14 cellular contexts compared by ENCODE assay signal in the genomic region with DNA sequence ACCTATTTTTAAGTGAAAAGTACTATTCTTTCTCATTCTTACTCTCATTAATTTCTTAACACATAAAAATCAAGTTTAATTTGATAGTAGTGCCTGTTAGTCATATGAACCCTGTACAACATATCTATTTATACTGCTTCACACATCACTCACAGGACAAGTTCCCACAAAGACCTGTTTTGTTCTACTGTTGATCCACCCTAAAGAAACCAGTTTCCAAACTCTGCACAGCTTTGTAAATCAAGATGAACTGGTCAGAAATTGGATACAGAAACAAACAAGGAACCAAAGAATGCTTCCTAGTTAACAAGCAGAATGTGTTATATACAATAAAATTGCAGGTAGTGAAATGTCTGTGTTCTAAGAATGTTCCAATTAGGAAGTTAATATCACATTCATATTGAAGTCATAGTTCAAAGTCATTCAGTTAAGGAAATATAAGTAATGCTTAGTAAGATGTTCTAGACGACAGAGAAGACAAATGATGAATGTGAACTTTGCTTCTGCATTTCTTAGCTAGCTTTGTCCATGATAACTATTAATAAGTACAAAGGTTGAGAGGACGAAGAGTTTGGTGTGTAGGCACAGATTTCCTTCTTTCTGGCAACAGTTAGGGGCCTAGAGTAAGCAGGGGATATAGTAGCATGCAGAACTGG. TPM values are rescaled to one million over a fixed set of nuclear protein-coding genes. Genes with fewer than 3 reads are reported as not detected.
DNase-seq lines count a peak whose midpoint lies in the region; ATAC-seq, FAIRE-seq and TF ChIP-seq lines count a peak whose summit lies in the region.
"Had no signal": no experiment of that assay in that cellular context is flagged by ENCODE, and none has a peak within 500 bp of the region (broad histone marks: within the 10 kb centered on the region; RNA-seq: fewer than 3 reads in every experiment).

No MANE protein-coding gene starts in this region.

- BruUV-seq in mammary epithelial cell (replicated peaks; lab: Mats Ljungman, UMichigan) = no TSS peak

- H3K27me3 ChIP-seq in HUES48 (ENCODE audit: control insufficient read depth, insufficient read depth, low read length) (no peaks in the 10 kb centered on the region), mammary epithelial cell (ENCODE audit: insufficient read depth, low read length) (no peaks in the 10 kb centered on the region)
- H3K27me3 ChIP-seq: neutrophil had no signal

- ATAC-seq in GM21737 (IDR thresholded peaks at IDR 0.05; ENCODE audit: unreplicated experiment) = no peak
- ATAC-seq: activated T-cell treated with anti-CD3 and anti-CD28 coated beads, Interleukin-2, amount 50 U/mL, for 72 hours; lower lobe of right lung had no signal

- H3K79me2 ChIP-seq in mammary epithelial cell (ENCODE audit: insufficient read depth, low read length) = peaks cover 49% of the 10 kb centered on the region

- no peak for TF ChIP-seq CTCF in mammary epithelial cell (conservative IDR thresholded peaks at IDR 0.05 in 1 of 2, IDR thresholded peaks at IDR 0.05 in 1 of 2; ENCODE audit: extremely low read depth in 1 of 2, insufficient read depth in 1 of 2, low read depth in 1 of 2, low read length in 2 of 2)

- no peak for FAIRE-seq in GM12891 (lab: Jason Lieb, UNC)

- H3K4me1 ChIP-seq in HUES48 (ENCODE audit: control insufficient read depth, insufficient read depth, low read length) = peaks cover 35% of the 10 kb centered on the region
- H3K4me1 ChIP-seq in mammary epithelial cell (ENCODE audit: insufficient read depth, low read length) = peaks cover 13% of the 10 kb centered on the region
- H3K4me1 ChIP-seq: lower lobe of right lung had no signal

- in situ Hi-C loops in mammary epithelial cell (cut with MboI; ENCODE audit: low sequenced_read_pairs in 2 of 2) = no loop called here

- no peak for TF ChIP-seq POLR2A in GM12891 (IDR thresholded peaks at IDR 0.05; ENCODE audit: low read depth, low read length)

- intact Hi-C loops in mammary epithelial cell (cut with micrococcal nuclease) = no loop called here

- H3K4me2 ChIP-seq in mammary epithelial cell (ENCODE audit: insufficient read depth, low read depth, low read length) = peak overlapping the region; percentile 75

- dilution Hi-C loops in mammary epithelial cell (cut with HindIII; ENCODE audit: low sequenced_read_pairs) = no loop called here

- H3K9me3 ChIP-seq in HUES48 (ENCODE audit: control insufficient read depth, insufficient read depth, low read length) (no peaks in the 10 kb centered on the region), mammary epithelial cell (replicated peaks; ENCODE audit: insufficient read depth, low read length) (no peaks in the 10 kb centered on the region)
- H3K9me3 ChIP-seq: lower lobe of right lung, neutrophil had no signal

- peaks cover 2% of the 10 kb centered on the region for H4K20me1 ChIP-seq in mammary epithelial cell (ENCODE audit: insufficient read depth, low read length)

- H3K36me3 ChIP-seq in HUES48 (ENCODE audit: control insufficient read depth, insufficient read depth, low read length) = no peaks in the 10 kb centered on the region
- H3K36me3 ChIP-seq in mammary epithelial cell (ENCODE audit: insufficient read depth, low read length) = peaks cover 6% of the 10 kb centered on the region

- H3K9ac ChIP-seq in HUES48 (ENCODE audit: low read depth, low read length) (no peak overlapping the region), mammary epithelial cell (ENCODE audit: insufficient read depth, low read length) (peak overlapping the region; percentile 46)

- CTCF ChIA-PET in mammary epithelial cell (lab: Charles Lee; ENCODE audit: low non-redundant PET) = no interaction called here

- H2AFZ ChIP-seq in mammary epithelial cell (ENCODE audit: low read depth, low read length) = peak overlapping the region; percentile 8

- H3K4me3 ChIP-seq in HUES48 (ENCODE audit: low read depth, low read length) = no peak overlapping the region
- peak overlapping the region in 2 of 3 experiments; percentile 1 to 12 for H3K4me3 ChIP-seq in mammary epithelial cell (replicated peaks in 1 of 3; ENCODE audit: insufficient read depth in 1 of 3, low read depth in 2 of 3, low read length in 3 of 3)
- H3K4me3 ChIP-seq: lower lobe of right lung had no signal

- peak overlapping the region; percentile 44 for H3K27ac ChIP-seq in HUES48 (ENCODE audit: low read depth, low read length)
- H3K27ac ChIP-seq in mammary epithelial cell (ENCODE audit: insufficient read depth, low read depth, low read length) = peak overlapping the region; percentile 80
- H3K27ac ChIP-seq in substantia nigra (ENCODE audit: low read depth, low read length, poor library complexity, severe bottlenecking) = peak overlapping the region; percentile 54
- H3K27ac ChIP-seq: lower lobe of right lung, neutrophil had no signal

- WGBS in mammary epithelial cell (ENCODE audit: low coverage, missing lambda C conversion rate) = 14% methylated on average over 2 of the region's 2 CpGs

- peak; percentile 86 for DNase-seq in mammary epithelial cell
- DNase-seq in medulla oblongata (ENCODE audit: extremely low spot score) = peak; percentile 58
- DNase-seq in substantia nigra (lab: John Stamatoyannopoulos, UW) = peak in 1 of 49 donors; percentile 21
- DNase-seq in GM12891 (ENCODE audit: insufficient read length, low spot score) = no peak
- no peak for DNase-seq in AML-193 (lab: John Stamatoyannopoulos, UW)
- no peak for DNase-seq in OCI-M2 (lab: John Stamatoyannopoulos, UW; ENCODE audit: unreplicated experiment)
- DNase-seq: activated T-cell treated with anti-CD3 and anti-CD28 coated beads, Interleukin-2, amount 50 U/mL, for 72 hours; cortex of kidney; DMS79; lower lobe of right lung; SHP77 treated with DMSO at 0.1 percent for 48 hours had no signal

TF ChIP-seq in GM12891, 5 proteins besides CTCF, POLR2A, EP300 and RAD21:
- no peak for TF ChIP-seq SPI1 (IDR thresholded peaks at IDR 0.05; ENCODE audit: low read depth, low read length)
- no peak for TF ChIP-seq POLR2AphosphoS5 (IDR thresholded peaks at IDR 0.05; ENCODE audit: low read depth, low read length)
- TF ChIP-seq POU2F2 (IDR thresholded peaks at IDR 0.05; ENCODE audit: low read depth, low read length) = no peak
- no peak for TF ChIP-seq PAX5 (IDR thresholded peaks at IDR 0.05; ENCODE audit: insufficient read depth, low read length, severe bottlenecking)
- no peak for TF ChIP-seq TAF1 (IDR thresholded peaks at IDR 0.05; ENCODE audit: low read depth, low read length)
TF ChIP-seq in GM12891: peak in this region for 0.

RNA-seq across cellular contexts. Expression of a gene that starts 33.4 kb away (rescaled TPM):
- 10 to 100 TPM; 13.7 to 20.4 TPM for total RNA-seq in mammary epithelial cell
- 11.2 TPM for polyA plus RNA-seq in mammary epithelial cell
- polyA minus RNA-seq in mammary epithelial cell = not detected
- polyA plus RNA-seq in GM12891 (2012; ENCODE audit: low read depth, missing spikeins) = 8.4 TPM

RNA-seq across cellular contexts. Expression of a gene that starts 33.9 kb away (rescaled TPM):
- total RNA-seq in mammary epithelial cell = 10 to 100 TPM; 13.2 to 26.8 TPM
- 10.0 TPM for polyA plus RNA-seq in mammary epithelial cell
- polyA minus RNA-seq in mammary epithelial cell = 8.5 TPM
- polyA plus RNA-seq in GM12891 (2012; ENCODE audit: low read depth, missing spikeins) = 7.0 TPM

Comparison
In these comparisons a context has a peak if more than half of its experiments do, and no peak if none do; other contexts are left out.
1. DNase-seq: peak in mammary epithelial cell (single experiment) and medulla oblongata (single experiment); none in GM12891 (single experiment), AML-193 (0 of 2) and OCI-M2 (single experiment).
2. Peak in every context shown above with its lines, with median percentiles within 50 percentile points of each other: H3K27ac ChIP-seq.